In the genomic region with DNA sequence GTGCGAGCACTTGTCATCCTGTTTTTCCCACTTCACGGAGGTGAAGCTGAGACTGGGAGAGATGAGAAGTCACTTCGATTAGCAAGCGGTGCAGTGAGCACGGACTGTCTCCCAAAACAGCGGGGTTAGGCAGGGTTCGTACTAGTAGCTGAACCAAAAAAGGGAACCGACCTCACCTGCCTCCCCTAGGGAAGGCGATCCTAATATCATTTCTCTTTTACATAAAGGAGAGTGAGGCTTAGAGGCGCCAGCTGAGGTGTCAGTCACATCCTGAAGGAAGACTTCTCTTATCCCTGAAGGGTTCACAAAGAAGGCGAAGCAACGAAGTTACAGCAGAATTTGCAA, we compare ENCODE assay signal across 8 cellular contexts. TPM values are rescaled to one million over a fixed set of nuclear protein-coding genes. Genes with fewer than 3 reads are reported as not detected.
A peak's percentile ranks its signal among the peaks of the same experiment; 100 is the strongest.
DNase-seq lines count a peak whose midpoint lies in the region; ATAC-seq and TF ChIP-seq lines count a peak whose summit lies in the region.

No MANE protein-coding gene starts in this region.

- peaks cover 5% of the 10 kb centered on the region for H3K4me1 Mint-ChIP-seq in progenitor cell of endocrine pancreas (ENCODE audit: low read depth)

- H3K4me3 ChIP-seq in heart right ventricle (peak overlapping the region; percentile 58 to 100 (median 95)), LNCaP clone FGC (ENCODE audit: low read depth, low read length) (peak overlapping the region; percentile 98), endocrine pancreas (ENCODE audit: control insufficient read depth, insufficient read depth, low read length) (peak overlapping the region; percentile 19)

- peak overlapping the region; percentile 99 for H3K4me3 Mint-ChIP-seq in progenitor cell of endocrine pancreas (ENCODE audit: low read depth)

- H3K4me1 ChIP-seq in heart right ventricle (peaks cover 0 to 39% (median 28%) of the 10 kb centered on the region in 9 donors), endocrine pancreas (ENCODE audit: control insufficient read depth, insufficient read depth, low read length) (no peaks in the 10 kb centered on the region)

- H3K9me3 Mint-ChIP-seq in progenitor cell of endocrine pancreas (ENCODE audit: low read depth) = no peaks in the 10 kb centered on the region

- peaks cover 30% of the 10 kb centered on the region for H3K27me3 Mint-ChIP-seq in progenitor cell of endocrine pancreas

- peak overlapping the region in 9 of 10 donors; percentile 60 to 94 (median 86) for H3K27ac ChIP-seq in heart right ventricle

- H3K9me3 ChIP-seq in heart right ventricle (no peaks in the 10 kb centered on the region), endocrine pancreas (ENCODE audit: control insufficient read depth, low read length) (no peaks in the 10 kb centered on the region)

- H3K27me3 ChIP-seq in heart right ventricle = peaks cover 0 to 21% (median 0%) of the 10 kb centered on the region in 7 donors
- no peaks in the 10 kb centered on the region for H3K27me3 ChIP-seq in endocrine pancreas (ENCODE audit: control insufficient read depth, insufficient read depth, low read length)

- ATAC-seq in heart right ventricle (no peak), GM18498 (IDR thresholded peaks at IDR 0.05; ENCODE audit: unreplicated experiment) (no peak)

- H3K27ac Mint-ChIP-seq in progenitor cell of endocrine pancreas = peak overlapping the region; percentile 99

- no peak overlapping the region for H3K9ac ChIP-seq in endocrine pancreas (ENCODE audit: control insufficient read depth, insufficient read depth, low read length)

- intact Hi-C loops in heart right ventricle (cut with DNase I) (loop anchor here in 2 of 10 donors (5.0 kb wide), 3 partner anchors 40 to 85 kb away; a partner anchor contains a TSS), cardiac septum (cut with DNase I) (loop anchor here (5.0 kb wide), 1 partner anchor 180 kb away; no protein-coding TSS in a partner anchor)

- TF ChIP-seq CTCF in heart right ventricle (IDR thresholded peaks at IDR 0.05) = no peak
- TF ChIP-seq CTCF in LNCaP clone FGC (IDR thresholded peaks at IDR 0.05; ENCODE audit: control insufficient read depth, extremely low read depth, insufficient read depth) = no peak
- TF ChIP-seq CTCF in progenitor cell of endocrine pancreas (IDR thresholded peaks at IDR 0.05; ENCODE audit: unreplicated experiment) = no peak

- DNase-seq in heart right ventricle (no peak), cardiac septum (ENCODE audit: low spot score) (no peak), LNCaP clone FGC (ENCODE audit: low read depth) (no peak), progenitor cell of endocrine pancreas (ENCODE audit: low spot score, unreplicated experiment) (no peak), T-helper 9 cell (no peak)
- no peak for DNase-seq in stimulated activated naive CD4-positive, alpha-beta T cell (lab: John Stamatoyannopoulos, UW)

- 37 to 39% methylated on average over 12 of the region's 12 CpGs for WGBS in heart right ventricle, 2 donors

- H3K36me3 ChIP-seq in heart right ventricle (peaks cover 0 to 27% (median 3%) of the 10 kb centered on the region in 9 donors), endocrine pancreas (ENCODE audit: control insufficient read depth, insufficient read depth, low read length) (no peaks in the 10 kb centered on the region)

- peaks cover 11% of the 10 kb centered on the region for H3K36me3 Mint-ChIP-seq in progenitor cell of endocrine pancreas (ENCODE audit: insufficient read depth)

RNA-seq across cellular contexts. Expression of a gene that starts 0.5 kb away (rescaled TPM):
- total RNA-seq in heart right ventricle (100 to 1,000 TPM in 4 of 10 donors, 10 to 100 TPM in 6; 74.9 to 121 (median 91.9) TPM), cardiac septum (104 TPM), progenitor cell of endocrine pancreas (109 and 111 TPM in 2 replicates)
- 10 to 100 TPM; 38.8 to 45.1 TPM for polyA plus RNA-seq in heart right ventricle

RNA-seq across cellular contexts. Expression of a gene that starts 3.2 kb away (rescaled TPM):
- total RNA-seq in heart right ventricle = 1 to 10 TPM; 2.7 to 9.2 (median 6.7) TPM
- 10 to 100 TPM in 1 of 2 donors, 1 to 10 TPM in 1; 1.5 to 12.3 TPM for polyA plus RNA-seq in heart right ventricle
- total RNA-seq in cardiac septum = 11.4 TPM
- total RNA-seq in progenitor cell of endocrine pancreas = 24.5 and 29.5 TPM in 2 replicates

RNA-seq across cellular contexts. Expression of a gene that starts 26.3 kb away (rescaled TPM):
- total RNA-seq in heart right ventricle (10 to 100 TPM; 11.3 to 25.9 (median 18.5) TPM), cardiac septum (22.5 TPM), progenitor cell of endocrine pancreas (21.9 and 26.4 TPM in 2 replicates)
- polyA plus RNA-seq in heart right ventricle = 10 to 100 TPM; 59.0 to 84.0 TPM

RNA-seq across cellular contexts. Expression of a gene that starts 26.5 kb away (rescaled TPM):
- total RNA-seq in heart right ventricle (100 to 1,000 TPM; 198 to 276 (median 228) TPM), cardiac septum (266 TPM), progenitor cell of endocrine pancreas (88.0 and 96.8 TPM in 2 replicates)
- polyA plus RNA-seq in heart right ventricle = 100 to 1,000 TPM; 325 to 349 TPM

RNA-seq across cellular contexts. Expression of a gene that starts 54.3 kb away (rescaled TPM):
- 100 to 1,000 TPM; 192 to 246 (median 214) TPM for total RNA-seq in heart right ventricle
- polyA plus RNA-seq in heart right ventricle = 100 to 1,000 TPM; 546 to 569 TPM
- total RNA-seq in cardiac septum = 252 TPM
- total RNA-seq in progenitor cell of endocrine pancreas = 27.9 and 29.1 TPM in 2 replicates

Comparison
In these comparisons a context has a peak if more than half of its experiments do, and no peak if none do; other contexts are left out.
1. H3K4me3 ChIP-seq: peak in every context shown above with its lines; median percentile 98 in LNCaP clone FGC; 95 in heart right ventricle; 19 in endocrine pancreas.